In the genomic region with DNA sequence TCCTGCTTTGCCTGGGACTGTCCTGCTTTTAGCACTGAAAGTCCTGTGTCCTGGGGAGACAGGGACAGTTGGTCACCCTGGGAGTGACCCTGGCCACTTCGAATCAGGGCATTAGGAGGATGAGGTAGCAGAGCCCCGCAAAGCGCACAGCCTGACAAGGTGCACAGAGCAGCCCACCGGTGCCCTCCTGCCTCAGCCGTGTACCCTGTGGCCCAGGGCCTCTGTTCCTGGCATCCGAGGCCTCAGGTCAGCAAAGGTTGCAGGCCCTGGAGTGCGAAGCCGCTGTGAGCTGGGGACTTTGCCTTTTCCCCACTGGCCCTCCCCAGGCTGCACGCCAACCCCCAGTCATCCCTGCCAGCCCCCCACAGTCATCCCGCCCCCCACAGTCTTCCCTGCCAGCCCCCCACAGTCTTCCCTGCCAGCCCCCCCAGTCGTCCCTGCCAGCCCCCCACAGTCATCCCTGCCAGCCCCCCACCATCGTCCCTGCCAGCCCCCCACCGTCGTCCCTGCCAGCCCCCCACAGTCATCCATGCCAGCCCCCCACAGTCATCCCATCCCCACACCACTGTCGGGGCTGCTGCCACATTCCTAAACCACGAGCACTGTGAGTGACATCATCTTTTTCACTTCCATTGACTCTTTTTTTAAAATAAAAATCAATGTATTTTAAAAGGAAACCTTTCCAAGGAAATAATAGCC, we compare ENCODE assay signal across 18 cellular contexts.
DNase-seq lines count a peak whose midpoint lies in the region; ATAC-seq and TF ChIP-seq lines count a peak whose summit lies in the region.
"Had no signal": no experiment of that assay in that cellular context is flagged by ENCODE, and none has a peak within 500 bp of the region (broad histone marks: within the 10 kb centered on the region; RNA-seq: fewer than 3 reads in every experiment).

No MANE protein-coding gene starts in this region.

- no peaks in the 10 kb centered on the region for H3K9me3 Mint-ChIP-seq in WTC11
- H3K9me3 Mint-ChIP-seq: dendritic cell treated with granulocyte-macrophage colony-stimulating factor and Interleukin-4, amounts not matched to agents 40 ng/mL and 50 ng/mL, for 4 days; mesothelial cell of epicardium; neural progenitor cell; stimulated activated naive CD8-positive, alpha-beta T cell treated with anti-CD3 and anti-CD28 coated beads, Interleukin-15, Interleukin-2, amounts not matched to agents 100 ng/mL and 50 ng/mL, for 24 hours had no signal

- H3K4me1 ChIP-seq in IMR-90 (ENCODE audit: control insufficient read depth, insufficient read depth, low read length) (peaks cover 6% of the 10 kb centered on the region; the same call in 1 of the 2 replicates), osteoblast (ENCODE audit: insufficient read depth, low read length) (peaks cover 12% of the 10 kb centered on the region)

- TF ChIP-seq CTCF in IMR-90 (conservative IDR thresholded peaks at IDR 0.05; ENCODE audit: low read depth, low read length): no peak
- TF ChIP-seq CTCF in coronary artery (IDR thresholded peaks at IDR 0.05): no peak
- TF ChIP-seq CTCF in osteoblast (IDR thresholded peaks at IDR 0.05; ENCODE audit: extremely low read depth, low read depth, low read length): no peak
- TF ChIP-seq CTCF in WTC11 (IDR thresholded peaks at IDR 0.05): no peak
- no peak for TF ChIP-seq CTCF in GM13976 (IDR thresholded peaks at IDR 0.05; ENCODE audit: borderline replicate concordance, control extremely low read depth, extremely low read depth, insufficient read depth, missing control alignments)

- no peak overlapping the region for H3K23ac ChIP-seq in IMR-90 (ENCODE audit: low read depth, low read length)

- dilution Hi-C loops in IMR-90 (cut with HindIII; ENCODE audit: low sequenced_read_pairs, unreplicated experiment): no loop called here

- TF ChIP-seq RAD21 in IMR-90 (IDR thresholded peaks at IDR 0.05; ENCODE audit: low read length): no peak

- H3K4me1 Mint-ChIP-seq in WTC11: peaks cover 18% of the 10 kb centered on the region
- H3K4me1 Mint-ChIP-seq: mesothelial cell of epicardium had no signal

- no peaks in the 10 kb centered on the region for H3K9me3 ChIP-seq in IMR-90 (ENCODE audit: control insufficient read depth, insufficient read depth, low read length)
- H3K9me3 ChIP-seq in osteoblast (ENCODE audit: low read depth, low read length): no peaks in the 10 kb centered on the region
- H3K9me3 ChIP-seq: vagina had no signal

- ATAC-seq in IMR-90 (ENCODE audit: low read depth) (peak; percentile 27; the same call in 1 of the 2 replicates), WTC11 (no peak)

- in situ Hi-C loops in IMR-90 (cut with MboI; ENCODE audit: low sequenced_read_pairs) (no loop called here), GM13976 (cut with MboI; ENCODE audit: low sequenced_read_pairs, unreplicated experiment) (no loop called here)

- no TSS peak for BruUV-seq in IMR-90 (replicated peaks; lab: Mats Ljungman, UMichigan)

- H4K5ac ChIP-seq in IMR-90 (ENCODE audit: low read depth, low read length): no peak overlapping the region

- no peaks in the 10 kb centered on the region; the same call in 1 of the 2 replicates for H4K20me1 ChIP-seq in IMR-90 (ENCODE audit: insufficient read depth, low read length)
- peaks cover 12% of the 10 kb centered on the region for H4K20me1 ChIP-seq in osteoblast (ENCODE audit: insufficient read depth, low read length)

- H3K4me3 ChIP-seq in IMR-90 (ENCODE audit: insufficient read depth, low read depth, low read length) (no peak overlapping the region), coronary artery (no peak overlapping the region), osteoblast (ENCODE audit: insufficient read depth, low read length) (no peak overlapping the region)
- H3K4me3 ChIP-seq: neural progenitor cell, SK-N-MC, vagina had no signal

- H3K27ac Mint-ChIP-seq in WTC11: no peak overlapping the region
- H3K27ac Mint-ChIP-seq: dendritic cell treated with granulocyte-macrophage colony-stimulating factor and Interleukin-4, amounts not matched to agents 40 ng/mL and 50 ng/mL, for 4 days; mesothelial cell of epicardium; stimulated activated naive CD8-positive, alpha-beta T cell treated with anti-CD3 and anti-CD28 coated beads, Interleukin-15, Interleukin-2, amounts not matched to agents 100 ng/mL and 50 ng/mL, for 24 hours had no signal

- CTCF ChIA-PET in IMR-90 (lab: Yijun Ruan, JAX): interaction anchor here (2.1 kb wide), 1 partner anchor 251 kb away, joined by 8 read pairs; no protein-coding TSS in a partner anchor
- CTCF ChIA-PET in WTC11 (lab: Charles Lee): interaction anchor here (1.2 to 3.9 kb wide), 3 partner anchors 39 to 252 kb away, joined by 4 to 24 read pairs (median 5); a partner anchor contains a TSS

- no peak overlapping the region for H3K56ac ChIP-seq in IMR-90 (ENCODE audit: extremely low read depth, insufficient read depth, low read length)

- DNase-seq in AG08396 (ENCODE audit: low spot score) (peak; percentile 54), IMR-90 (peak; percentile 21), coronary artery (ENCODE audit: low spot score) (no peak), osteoblast (ENCODE audit: insufficient read length, low spot score, missing footprints) (no peak), WTC11 (ENCODE audit: low spot score) (no peak), GM13976 (ENCODE audit: low spot score) (no peak), NCI-H524 treated with DMSO at 0.1 percent for 48 hours (lab: John Stamatoyannopoulos, UW) (no peak), HUDEP-2 (lab: John Stamatoyannopoulos, UW; ENCODE audit: unreplicated experiment in 76 of 76) (no peak)
- DNase-seq: activated CD4-positive, alpha-beta T cell treated with anti-CD3 and anti-CD28 coated beads for 4 hours; GDM1; NCI-H2081; NCI-H526 treated with DMSO at 0.1 percent for 48 hours had no signal

- H3K14ac ChIP-seq in IMR-90 (replicated peaks; ENCODE audit: low read depth, low read length): no peak overlapping the region

- H3K4ac ChIP-seq in IMR-90 (ENCODE audit: low read depth, low read length): no peak overlapping the region

- no peak overlapping the region for H2AK9ac ChIP-seq in IMR-90 (replicated peaks; ENCODE audit: low read depth, low read length, poor library complexity)

- intact Hi-C loops in IMR-90 (cut with micrococcal nuclease): no loop called here

- H2BK15ac ChIP-seq in IMR-90 (ENCODE audit: low read depth, low read length): no peak overlapping the region

- no peak overlapping the region for H2BK120ac ChIP-seq in IMR-90 (ENCODE audit: low read depth, low read length)

- H3K79me2 ChIP-seq in osteoblast (ENCODE audit: insufficient read depth, low read length): no peaks in the 10 kb centered on the region

- no peak overlapping the region for H4K91ac ChIP-seq in IMR-90 (ENCODE audit: insufficient read depth, low read depth, low read length)

- H3K27me3 ChIP-seq in IMR-90 (ENCODE audit: control insufficient read depth, insufficient read depth, low read length): no peaks in the 10 kb centered on the region
- H3K27me3 ChIP-seq in osteoblast (ENCODE audit: insufficient read depth, low read length): no peaks in the 10 kb centered on the region
- H3K27me3 ChIP-seq: neural progenitor cell, vagina had no signal

- H3K27ac ChIP-seq in IMR-90 (ENCODE audit: insufficient read depth, low read length) (no peak overlapping the region), coronary artery (peak overlapping the region; percentile 50 to 74), osteoblast (ENCODE audit: low read depth, low read length) (peak overlapping the region; percentile 45)
- H3K27ac ChIP-seq: neural progenitor cell, SK-N-MC, vagina had no signal

- POLR2A ChIA-PET in IMR-90 (lab: Charles Lee; ENCODE audit: unreplicated experiment): no interaction called here
- POLR2A ChIA-PET in WTC11 (lab: Charles Lee): no interaction called here

- H3K79me1 ChIP-seq in IMR-90 (ENCODE audit: low read depth in 1 of 2, low read length in 2 of 2): peaks cover 0 to 10% of the 10 kb centered on the region in 2 experiments; a peak in 1 of 4 replicates

- no peak overlapping the region for H2BK5ac ChIP-seq in IMR-90 (ENCODE audit: low read depth, low read length, poor library complexity, severe bottlenecking)

- no peak overlapping the region for H3K4me3 Mint-ChIP-seq in WTC11
- H3K4me3 Mint-ChIP-seq: dendritic cell treated with granulocyte-macrophage colony-stimulating factor and Interleukin-4, amounts not matched to agents 40 ng/mL and 50 ng/mL, for 4 days; mesothelial cell of epicardium; stimulated activated naive CD8-positive, alpha-beta T cell treated with anti-CD3 and anti-CD28 coated beads, Interleukin-15, Interleukin-2, amounts not matched to agents 100 ng/mL and 50 ng/mL, for 24 hours had no signal

- no peak overlapping the region for H2AK5ac ChIP-seq in IMR-90 (ENCODE audit: low read depth, low read length)

- no peak overlapping the region for H2BK20ac ChIP-seq in IMR-90 (ENCODE audit: low read depth, low read length)

- H3K18ac ChIP-seq in IMR-90 (ENCODE audit: low read depth, low read length): no peak overlapping the region

- 73% methylated on average over 5 of the region's 16 CpGs; no CpG with 5 or more reads in 1 of the 2 experiments for WGBS in IMR-90 (ENCODE audit: extremely low coverage in 2 of 2, insufficient read length in 1 of 2), 2 experiments

- peaks cover 5% of the 10 kb centered on the region; the same call in 1 of the 2 replicates for H3K9me1 ChIP-seq in IMR-90 (ENCODE audit: insufficient read depth, low read length)

- H4K8ac ChIP-seq in IMR-90 (ENCODE audit: low read depth in 2 of 2, low read length in 2 of 2): no peak overlapping the region

- H3K27me3 Mint-ChIP-seq in WTC11 (ENCODE audit: low read depth): no peaks in the 10 kb centered on the region
- H3K27me3 Mint-ChIP-seq: dendritic cell treated with granulocyte-macrophage colony-stimulating factor and Interleukin-4, amounts not matched to agents 40 ng/mL and 50 ng/mL, for 4 days; stimulated activated naive CD8-positive, alpha-beta T cell treated with anti-CD3 and anti-CD28 coated beads, Interleukin-15, Interleukin-2, amounts not matched to agents 100 ng/mL and 50 ng/mL, for 24 hours had no signal

- peaks cover 86% of the 10 kb centered on the region for H3K36me3 ChIP-seq in IMR-90 (ENCODE audit: control insufficient read depth, insufficient read depth, low read length)
- H3K36me3 ChIP-seq in osteoblast (ENCODE audit: insufficient read depth, low read length): no peaks in the 10 kb centered on the region
- H3K36me3 ChIP-seq: neural progenitor cell, vagina had no signal

- no peak for TF ChIP-seq POLR2A in IMR-90 (IDR thresholded peaks at IDR 0.05; ENCODE audit: low read depth, low read length)

- no peaks in the 10 kb centered on the region for H3K36me3 Mint-ChIP-seq in WTC11
- H3K36me3 Mint-ChIP-seq: mesothelial cell of epicardium had no signal

- H3K4me2 ChIP-seq in IMR-90 (ENCODE audit: low read depth, low read length) (no peak overlapping the region), osteoblast (ENCODE audit: insufficient read depth, low read length) (peak overlapping the region; percentile 59)
- H3K4me2 ChIP-seq: neural progenitor cell had no signal

- H3K9ac ChIP-seq in IMR-90 (ENCODE audit: low read depth, low read length): no peak overlapping the region
- H3K9ac ChIP-seq: neural progenitor cell had no signal

- no peak overlapping the region for H2AFZ ChIP-seq in IMR-90 (replicated peaks; ENCODE audit: low read length, poor library complexity)
- no peak overlapping the region for H2AFZ ChIP-seq in osteoblast (ENCODE audit: low read length)
- H2AFZ ChIP-seq: neural progenitor cell had no signal

TF ChIP-seq in IMR-90, 13 proteins besides CTCF, POLR2A, EP300 and RAD21 (continues in another document):
- no peak for TF ChIP-seq CHD1 (IDR thresholded peaks at IDR 0.05; ENCODE audit: low read depth, low read length)

Comparison
In these comparisons a context has a peak if more than half of its experiments do, and no peak if none do; other contexts are left out.
1. DNase-seq: peak in AG08396 (single experiment) and IMR-90 (single experiment); none in coronary artery (single experiment), osteoblast (single experiment), WTC11 (single experiment), GM13976 (single experiment), NCI-H524 treated with DMSO at 0.1 percent for 48 hours (single experiment) and HUDEP-2 (0 of 76).